8 cellular contexts compared by ENCODE assay signal in the genomic region with DNA sequence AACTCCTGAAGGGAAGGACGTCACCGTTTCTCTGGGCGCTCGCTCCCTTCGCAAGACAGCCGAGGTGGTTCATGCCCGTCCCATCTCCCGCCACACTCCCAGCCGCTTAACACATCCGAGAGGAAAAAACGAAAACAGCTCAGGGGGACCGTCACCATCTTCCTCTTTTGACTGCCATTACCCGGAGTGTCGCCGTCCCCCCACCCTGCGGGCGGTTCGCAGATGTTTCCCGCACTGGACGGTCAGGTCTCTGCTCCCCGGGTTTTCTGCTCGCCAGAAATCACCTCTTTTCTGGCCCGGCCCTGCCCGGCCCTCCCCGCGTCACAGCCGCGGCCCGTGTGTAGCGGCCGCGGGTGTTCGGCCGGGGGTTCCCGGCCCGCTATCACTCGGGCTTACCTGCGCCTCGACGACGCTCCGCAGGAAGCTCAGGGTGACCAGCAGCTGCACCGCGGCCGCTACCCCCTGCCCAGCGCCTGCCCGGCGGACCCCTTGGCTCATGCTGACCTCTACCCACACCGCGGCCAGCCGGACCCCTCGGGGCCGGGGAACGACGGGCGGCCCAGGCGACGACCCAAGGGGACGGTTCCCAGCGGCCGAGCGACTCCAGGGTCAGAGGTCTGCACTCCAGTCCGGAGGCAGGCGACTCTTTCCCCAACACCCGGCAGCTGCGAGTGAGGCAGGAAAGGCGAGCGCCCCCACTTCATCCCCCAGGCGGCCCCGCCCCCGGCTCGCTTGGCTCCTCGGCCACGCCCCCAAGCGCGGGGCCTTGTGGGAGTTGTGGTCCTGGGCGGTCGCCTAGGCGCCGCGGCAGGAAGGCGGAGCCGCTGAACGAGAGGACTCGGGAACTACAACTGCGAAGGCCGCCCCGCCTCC. TPM values are rescaled to one million over a fixed set of nuclear protein-coding genes. Genes with fewer than 3 reads are reported as not detected.
DNase-seq lines count a peak whose midpoint lies in the region; ATAC-seq, FAIRE-seq and TF ChIP-seq lines count a peak whose summit lies in the region.

A gene with protein sequence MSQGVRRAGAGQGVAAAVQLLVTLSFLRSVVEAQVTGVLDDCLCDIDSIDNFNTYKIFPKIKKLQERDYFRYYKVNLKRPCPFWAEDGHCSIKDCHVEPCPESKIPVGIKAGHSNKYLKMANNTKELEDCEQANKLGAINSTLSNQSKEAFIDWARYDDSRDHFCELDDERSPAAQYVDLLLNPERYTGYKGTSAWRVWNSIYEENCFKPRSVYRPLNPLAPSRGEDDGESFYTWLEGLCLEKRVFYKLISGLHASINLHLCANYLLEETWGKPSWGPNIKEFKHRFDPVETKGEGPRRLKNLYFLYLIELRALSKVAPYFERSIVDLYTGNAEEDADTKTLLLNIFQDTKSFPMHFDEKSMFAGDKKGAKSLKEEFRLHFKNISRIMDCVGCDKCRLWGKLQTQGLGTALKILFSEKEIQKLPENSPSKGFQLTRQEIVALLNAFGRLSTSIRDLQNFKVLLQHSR (minus strand): TSS at position 673 of the 873 bp plus-strand sequence. CDS start 175 bp downstream, at position 498.

- FAIRE-seq in astrocyte (lab: Jason Lieb, UNC) = no peak

- H3K9me3 ChIP-seq in astrocyte (ENCODE audit: insufficient read depth, low read depth, low read length) (no peaks in the 10 kb centered on the region), vagina (no peaks in the 10 kb centered on the region)

- no peaks in the 10 kb centered on the region for H3K36me3 ChIP-seq in astrocyte (ENCODE audit: insufficient read depth, low read length)
- no peaks in the 10 kb centered on the region for H3K36me3 ChIP-seq in rectal smooth muscle tissue (ENCODE audit: control insufficient read depth, insufficient read depth, low read length)
- H3K36me3 ChIP-seq in vagina = no peaks in the 10 kb centered on the region

- no peaks in the 10 kb centered on the region for H3K36me3 Mint-ChIP-seq in T-helper 2 cell treated with Interferon-gamma antibody and Interleukin-4, amounts not matched to agents 5 μg/mL and 100 μg/mL, for 36 hours (ENCODE audit: low read depth)
- H3K36me3 Mint-ChIP-seq in astrocyte (ENCODE audit: low read depth, unreplicated experiment) = no peaks in the 10 kb centered on the region

- no peaks in the 10 kb centered on the region for H3K9me3 Mint-ChIP-seq in T-helper 2 cell treated with Interferon-gamma antibody and Interleukin-4, amounts not matched to agents 5 μg/mL and 100 μg/mL, for 36 hours
- no peaks in the 10 kb centered on the region for H3K9me3 Mint-ChIP-seq in astrocyte (ENCODE audit: unreplicated experiment)

- peaks cover 12% of the 10 kb centered on the region for H3K27me3 Mint-ChIP-seq in T-helper 2 cell treated with Interferon-gamma antibody and Interleukin-4, amounts not matched to agents 5 μg/mL and 100 μg/mL, for 36 hours (ENCODE audit: low read depth)
- peaks cover 12% of the 10 kb centered on the region for H3K27me3 Mint-ChIP-seq in astrocyte (ENCODE audit: low read depth, unreplicated experiment)

- intact Hi-C loops in vagina (cut with DNase I) = no loop called here

- peak within 1 kb of the TSS; percentile 96 for H2AFZ ChIP-seq in astrocyte (ENCODE audit: low read depth, low read length)

- H3K79me2 ChIP-seq in astrocyte (ENCODE audit: insufficient read depth, low read length) = no peaks in the 10 kb centered on the region

- H3K4me1 Mint-ChIP-seq in T-helper 2 cell treated with Interferon-gamma antibody and Interleukin-4, amounts not matched to agents 5 μg/mL and 100 μg/mL, for 36 hours (ENCODE audit: low read depth) = peaks cover 26% of the 10 kb centered on the region
- H3K4me1 Mint-ChIP-seq in astrocyte (ENCODE audit: low read depth, unreplicated experiment) = no peaks in the 10 kb centered on the region

- peak within 1 kb of the TSS; percentile 97 for H3K4me2 ChIP-seq in astrocyte (ENCODE audit: low read length)

- H3K4me3 ChIP-seq in astrocyte (ENCODE audit: insufficient read depth, low read depth, low read length) (peak within 1 kb of the TSS; percentile 81), rectal smooth muscle tissue (ENCODE audit: low read length) (peak within 1 kb of the TSS; percentile 90), vagina (peak within 1 kb of the TSS; percentile 88 to 92)

- peak within 1 kb of the TSS; percentile 69 for H3K27ac Mint-ChIP-seq in T-helper 2 cell treated with Interferon-gamma antibody and Interleukin-4, amounts not matched to agents 5 μg/mL and 100 μg/mL, for 36 hours
- H3K27ac Mint-ChIP-seq in astrocyte (ENCODE audit: unreplicated experiment) = no peak within 1 kb of the TSS

- H3K27ac ChIP-seq in astrocyte (ENCODE audit: low read depth, low read length) (peak within 1 kb of the TSS; percentile 37), rectal smooth muscle tissue (ENCODE audit: low read depth, low read length) (peak within 1 kb of the TSS; percentile 81), vagina (peak within 1 kb of the TSS; percentile 86)

- ATAC-seq in GM18502 (IDR thresholded peaks at IDR 0.05; ENCODE audit: poor library complexity, unreplicated experiment) = peak; percentile 82
- ATAC-seq in HG02943 (IDR thresholded peaks at IDR 0.05; ENCODE audit: low read depth, unreplicated experiment) = peak; percentile 86

- peak within 1 kb of the TSS; percentile 85 for H3K4me3 Mint-ChIP-seq in T-helper 2 cell treated with Interferon-gamma antibody and Interleukin-4, amounts not matched to agents 5 μg/mL and 100 μg/mL, for 36 hours
- peak within 1 kb of the TSS; percentile 93 for H3K4me3 Mint-ChIP-seq in astrocyte (ENCODE audit: unreplicated experiment)

- H3K4me1 ChIP-seq in astrocyte (ENCODE audit: insufficient read depth, low read length) (peaks cover 5% of the 10 kb centered on the region), rectal smooth muscle tissue (ENCODE audit: control insufficient read depth, insufficient read depth, low read length) (peaks cover 12% of the 10 kb centered on the region), vagina (peaks cover 15% of the 10 kb centered on the region)

- H3K27me3 ChIP-seq in astrocyte (ENCODE audit: insufficient read depth, low read length) (peaks cover 17% of the 10 kb centered on the region), rectal smooth muscle tissue (ENCODE audit: control insufficient read depth, insufficient read depth, low read length) (no peaks in the 10 kb centered on the region), vagina (no peaks in the 10 kb centered on the region)

- TF ChIP-seq CTCF in astrocyte (IDR thresholded peaks at IDR 0.05; ENCODE audit: insufficient read depth, low read depth, low read length) = no peak
- no peak for TF ChIP-seq CTCF in vagina (IDR thresholded peaks at IDR 0.05)

- H4K20me1 ChIP-seq in astrocyte (ENCODE audit: insufficient read depth, low read length) = no peaks in the 10 kb centered on the region

- peak within 1 kb of the TSS; percentile 91 for H3K9ac ChIP-seq in astrocyte (ENCODE audit: low read length)
- H3K9ac ChIP-seq in rectal smooth muscle tissue (ENCODE audit: low read length) = peak within 1 kb of the TSS; percentile 69

- TF ChIP-seq POLR2A in vagina (IDR thresholded peaks at IDR 0.05) = peak in 1 of 2 donors; percentile 88

- DNase-seq in NCI-H187 (lab: John Stamatoyannopoulos, UW) = peak; percentile 87 to 88
- DNase-seq in T-helper 2 cell treated with Interferon-gamma antibody and Interleukin-4, amounts not matched to agents 5 μg/mL and 100 μg/mL, for 36 hours (ENCODE audit: low spot score) = peak; percentile 98
- DNase-seq in astrocyte (ENCODE audit: low read depth) = peak; percentile 85
- peak; percentile 87 for DNase-seq in hepatic stellate cell (ENCODE audit: low spot score)
- DNase-seq in vagina (ENCODE audit: extremely low spot score in 2 of 2) = peak in 1 of 2 donors; percentile 94

RNA-seq across cellular contexts. Expression of the gene that starts here (rescaled TPM):
- total RNA-seq in astrocyte = 1.5 and 2.0 TPM in 2 replicates
- total RNA-seq in vagina = 10.3 TPM
